In the genomic region with DNA sequence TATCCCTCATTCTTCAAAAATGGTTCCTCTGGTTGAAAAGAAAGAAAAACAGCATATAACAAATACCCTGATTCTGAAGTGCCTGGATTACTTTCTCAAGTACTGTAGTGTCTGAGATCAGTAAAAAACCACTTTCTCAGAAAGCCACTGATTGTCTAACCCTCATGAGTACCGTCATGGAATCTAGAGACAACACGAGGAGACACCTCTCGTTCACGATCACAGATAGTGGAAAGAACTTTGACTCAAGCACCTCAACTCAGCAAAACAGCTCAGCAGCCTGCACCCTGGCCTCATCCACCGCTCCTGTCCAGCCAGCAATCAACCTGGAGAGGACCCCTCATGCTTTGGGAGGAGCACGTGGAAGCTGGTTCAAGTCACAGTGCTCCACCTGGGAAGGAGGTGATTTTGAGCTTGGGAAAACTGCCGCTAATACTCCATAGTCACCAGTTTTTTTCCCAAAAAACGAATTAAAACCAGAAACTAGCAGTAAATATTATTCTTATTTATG, we compare ENCODE assay signal across 13 cellular contexts. TPM values are rescaled to one million over a fixed set of nuclear protein-coding genes. Genes with fewer than 3 reads are reported as not detected.
DNase-seq lines count a peak whose midpoint lies in the region; ATAC-seq and TF ChIP-seq lines count a peak whose summit lies in the region.
"Had no signal": no experiment of that assay in that cellular context is flagged by ENCODE, and none has a peak within 500 bp of the region (broad histone marks: within the 10 kb centered on the region; RNA-seq: fewer than 3 reads in every experiment).

No MANE protein-coding gene starts in this region.

- ATAC-seq in activated naive CD8-positive, alpha-beta T cell treated with anti-CD3 and anti-CD28 coated beads, Interleukin-2, amount 10 ng/mL, durations not matched to agents 7 days and 5 days (ENCODE audit: low read depth): peak; percentile 29
- ATAC-seq in HG03159 (IDR thresholded peaks at IDR 0.05; ENCODE audit: unreplicated experiment): no peak

- H3K27me3 Mint-ChIP-seq in CD8-positive, alpha-beta memory T cell: no peaks in the 10 kb centered on the region
- no peaks in the 10 kb centered on the region for H3K27me3 Mint-ChIP-seq in activated naive CD8-positive, alpha-beta T cell treated with anti-CD3 and anti-CD28 coated beads, Interleukin-2, amount 10 ng/mL, durations not matched to agents 7 days and 5 days

- POLR2A ChIA-PET in CD8-positive, alpha-beta memory T cell (lab: Charles Lee): interaction anchor here (0.6 to 2.9 kb wide), 16 partner anchors 11 to 1302 kb away, joined by 3 to 31 read pairs (median 6); no protein-coding TSS in a partner anchor
- POLR2A ChIA-PET in activated naive CD8-positive, alpha-beta T cell treated with anti-CD3 and anti-CD28 coated beads, Interleukin-2, amount 10 ng/mL, durations not matched to agents 7 days and 5 days (lab: Charles Lee): interaction anchor here (0.6 to 8.1 kb wide), 18 partner anchors 9 to 1272 kb away, joined by 3 to 86 read pairs (median 8); a partner anchor contains a TSS

- DNase-seq in CD8-positive, alpha-beta memory T cell: peak; percentile 28 to 80 (median 67)
- DNase-seq in activated CD4-positive, alpha-beta T cell treated with anti-CD3 and anti-CD28 coated beads for 4 hours: peak; percentile 47 to 52
- peak; percentile 60 for DNase-seq in activated naive CD8-positive, alpha-beta T cell treated with anti-CD3 and anti-CD28 coated beads, Interleukin-2, amount 10 ng/mL, durations not matched to agents 7 days and 5 days
- peak; percentile 55 to 61 for DNase-seq in stimulated activated CD4-positive, alpha-beta T cell treated with anti-CD3 and anti-CD28 coated beads, Interleukin-2, amount 100 ng/mL, for 24 hours
- DNase-seq in breast epithelium (ENCODE audit: low spot score in 2 of 2) (no peak), NCI-H1417 treated with DMSO at 0.1 percent for 48 hours (lab: John Stamatoyannopoulos, UW) (no peak), NCI-H2227 (lab: John Stamatoyannopoulos, UW; ENCODE audit: unreplicated experiment) (no peak)
- DNase-seq: NCI-H1048, occipital lobe, SHP77 had no signal

- H3K4me1 Mint-ChIP-seq in CD8-positive, alpha-beta memory T cell: peaks cover 67 to 77% (median 73%) of the 10 kb centered on the region in 3 donors
- peaks cover 66% of the 10 kb centered on the region for H3K4me1 Mint-ChIP-seq in activated naive CD8-positive, alpha-beta T cell treated with anti-CD3 and anti-CD28 coated beads, Interleukin-2, amount 10 ng/mL, durations not matched to agents 7 days and 5 days

- peaks cover 0 to 3% (median 0%) of the 10 kb centered on the region in 5 donors for H3K9me3 Mint-ChIP-seq in CD8-positive, alpha-beta memory T cell
- no peaks in the 10 kb centered on the region for H3K9me3 Mint-ChIP-seq in activated naive CD8-positive, alpha-beta T cell treated with anti-CD3 and anti-CD28 coated beads, Interleukin-2, amount 10 ng/mL, durations not matched to agents 7 days and 5 days

- peak overlapping the region; percentile 68 for H3K4me3 ChIP-seq in CD8-positive, alpha-beta memory T cell (ENCODE audit: low read length)
- H3K4me3 ChIP-seq in breast epithelium: no peak overlapping the region

- H3K36me3 Mint-ChIP-seq in CD8-positive, alpha-beta memory T cell: peaks cover 0 to 30% (median 3%) of the 10 kb centered on the region in 3 donors
- peaks cover 11% of the 10 kb centered on the region for H3K36me3 Mint-ChIP-seq in activated naive CD8-positive, alpha-beta T cell treated with anti-CD3 and anti-CD28 coated beads, Interleukin-2, amount 10 ng/mL, durations not matched to agents 7 days and 5 days

- H3K27me3 ChIP-seq in CD8-positive, alpha-beta memory T cell (ENCODE audit: insufficient read depth, low read length, poor library complexity, severe bottlenecking): no peaks in the 10 kb centered on the region
- H3K27me3 ChIP-seq in breast epithelium: no peaks in the 10 kb centered on the region

- intact Hi-C loops in breast epithelium (cut with DNase I; ENCODE audit: low total_unique reads): loop anchor here (5.0 kb wide), 1 partner anchor 1059 kb away; no protein-coding TSS in a partner anchor

- peaks cover 51% of the 10 kb centered on the region for H3K4me1 ChIP-seq in CD8-positive, alpha-beta memory T cell (ENCODE audit: insufficient read depth, low read length)
- H3K4me1 ChIP-seq in breast epithelium: no peaks in the 10 kb centered on the region

- H3K4me3 Mint-ChIP-seq in CD8-positive, alpha-beta memory T cell: peak overlapping the region; percentile 93 to 97 (median 97)
- peak overlapping the region; percentile 81 for H3K4me3 Mint-ChIP-seq in activated naive CD8-positive, alpha-beta T cell treated with anti-CD3 and anti-CD28 coated beads, Interleukin-2, amount 10 ng/mL, durations not matched to agents 7 days and 5 days

- TF ChIP-seq POLR2A in breast epithelium (IDR thresholded peaks at IDR 0.05): no peak

- H3K9me3 ChIP-seq in CD8-positive, alpha-beta memory T cell (ENCODE audit: low read length): no peaks in the 10 kb centered on the region
- H3K9me3 ChIP-seq in breast epithelium: no peaks in the 10 kb centered on the region

- H3K27ac ChIP-seq in CD8-positive, alpha-beta memory T cell (ENCODE audit: low read depth, low read length): peak overlapping the region; percentile 92
- H3K27ac ChIP-seq in breast epithelium: no peak overlapping the region
- H3K27ac ChIP-seq: C4-2B had no signal

- H3K27ac Mint-ChIP-seq in CD8-positive, alpha-beta memory T cell: peak overlapping the region; percentile 95 to 100 (median 100)
- H3K27ac Mint-ChIP-seq in activated naive CD8-positive, alpha-beta T cell treated with anti-CD3 and anti-CD28 coated beads, Interleukin-2, amount 10 ng/mL, durations not matched to agents 7 days and 5 days: peak overlapping the region; percentile 92

- H3K36me3 ChIP-seq in CD8-positive, alpha-beta memory T cell (ENCODE audit: insufficient read depth, low read length): no peaks in the 10 kb centered on the region
- no peaks in the 10 kb centered on the region for H3K36me3 ChIP-seq in breast epithelium

- CTCF ChIA-PET in CD8-positive, alpha-beta memory T cell (lab: Charles Lee): interaction anchor here (0.8 to 4.7 kb wide), 11 partner anchors 22 to 109 kb away, joined by 3 to 65 read pairs (median 6); no protein-coding TSS in a partner anchor

- no peak for TF ChIP-seq CTCF in breast epithelium (IDR thresholded peaks at IDR 0.05)

RNA-seq across cellular contexts. Expression of a gene that starts 1.0 kb away (rescaled TPM):
- total RNA-seq in CD8-positive, alpha-beta memory T cell: 10 to 100 TPM; 15.3 to 15.4 TPM
- 103 TPM for polyA plus RNA-seq in CD8-positive, alpha-beta memory T cell
- total RNA-seq in activated naive CD8-positive, alpha-beta T cell treated with anti-CD3 and anti-CD28 coated beads, Interleukin-2, amount 10 ng/mL, durations not matched to agents 7 days and 5 days: 10 to 100 TPM; 62.6 to 68.7 TPM
- total RNA-seq in breast epithelium: 1 to 10 TPM; 1.1 to 2.9 (median 2.9) TPM
- total RNA-seq: glomerular endothelial cell had no signal

Comparison
In these comparisons a context has a peak if more than half of its experiments do, and no peak if none do; other contexts are left out.
1. DNase-seq: peak in CD8-positive, alpha-beta memory T cell (5 of 5), activated CD4-positive, alpha-beta T cell treated with anti-CD3 and anti-CD28 coated beads for 4 hours (2 of 2), activated naive CD8-positive, alpha-beta T cell treated with anti-CD3 and anti-CD28 coated beads, Interleukin-2, amount 10 ng/mL, durations not matched to agents 7 days and 5 days (single experiment) and stimulated activated CD4-positive, alpha-beta T cell treated with anti-CD3 and anti-CD28 coated beads, Interleukin-2, amount 100 ng/mL, for 24 hours (2 of 2); none in breast epithelium (0 of 2), NCI-H1417 treated with DMSO at 0.1 percent for 48 hours (single experiment) and NCI-H2227 (single experiment).
2. RNA of a gene that starts 1.0 kb away (total RNA-seq): 62.6 to 68.7 TPM in activated naive CD8-positive, alpha-beta T cell treated with anti-CD3 and anti-CD28 coated beads, Interleukin-2, amount 10 ng/mL, durations not matched to agents 7 days and 5 days and 15.3 to 15.4 TPM in CD8-positive, alpha-beta memory T cell; 1.1 to 2.9 TPM in breast epithelium; every median in the first group is over 4 times any median in the second.